In the genomic region with DNA sequence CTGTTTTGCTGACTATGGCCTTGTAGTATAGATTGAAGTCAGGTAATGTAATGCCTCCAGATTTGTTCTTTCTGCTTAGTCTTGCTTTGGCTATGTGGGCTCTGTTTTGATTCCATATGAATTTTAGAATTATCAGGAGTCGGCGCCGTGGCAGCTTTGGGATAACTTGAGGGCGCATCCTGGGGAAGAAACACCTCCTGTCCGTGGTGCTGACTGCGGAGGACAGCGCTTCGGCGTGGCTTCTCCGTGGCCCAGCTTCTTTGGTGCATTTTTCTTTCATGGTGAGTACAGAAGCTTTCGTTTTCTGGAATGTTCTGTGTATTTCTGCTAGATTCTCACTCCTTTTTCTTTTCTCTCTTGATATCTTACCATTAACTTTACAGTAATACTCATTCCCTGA, we compare ENCODE assay signal across 28 cellular contexts.
"Had no signal": no experiment of that assay in that cellular context is flagged by ENCODE, and none has a peak within 500 bp of the region (broad histone marks: within the 10 kb centered on the region; RNA-seq: fewer than 3 reads in every experiment).

No MANE protein-coding gene starts in this region.

- H3K27ac Mint-ChIP-seq: memory B cell; natural killer cell; stimulated activated naive B cell treated with anti-CD40 and anti-IgM and Interleukin-4, amounts not matched to agents 10 μg/mL and 1 μg/mL and 100 μg/mL, for 72 hours; stimulated activated naive CD8-positive, alpha-beta T cell treated with anti-CD3 and anti-CD28 coated beads, Interleukin-15, Interleukin-2, amounts not matched to agents 100 ng/mL and 50 ng/mL, for 24 hours had no signal

- H3K36me3 Mint-ChIP-seq: memory B cell; natural killer cell; stimulated activated naive B cell treated with anti-CD40 and anti-IgM and Interleukin-4, amounts not matched to agents 10 μg/mL and 1 μg/mL and 100 μg/mL, for 72 hours had no signal

- H3K4me2 ChIP-seq: hepatocyte had no signal

- FAIRE-seq: colon, endothelial cell of umbilical vein, urothelium cell line had no signal

- H2AFZ ChIP-seq: hepatocyte had no signal

- DNase-seq: dorsolateral prefrontal cortex; effector CD4-positive, alpha-beta T cell; foreskin keratinocyte; kidney glomerular epithelial cell; left colon; left ventricle myocardium inferior; lower lobe of right lung; natural killer cell; occipital lobe; ovary; posterior cingulate gyrus; psoas muscle; right cardiac atrium; spleen; stimulated activated naive B cell treated with anti-CD40 and anti-IgM and Interleukin-4, amounts not matched to agents 10 μg/mL and 1 μg/mL and 100 μg/mL, for 72 hours had no signal

- ATAC-seq: foreskin keratinocyte; gastroesophageal sphincter; heart left ventricle; left colon; lower lobe of right lung; natural killer cell; psoas muscle; right cardiac atrium; stimulated activated naive B cell treated with anti-CD40 and anti-IgM and Interleukin-4, amounts not matched to agents 10 μg/mL and 1 μg/mL and 100 μg/mL, for 72 hours had no signal

- H3K27ac ChIP-seq: dorsolateral prefrontal cortex, esophagus muscularis mucosa, foreskin keratinocyte, gastroesophageal sphincter, heart left ventricle, hepatocyte, left ventricle myocardium inferior, lower lobe of right lung, ovary, psoas muscle, skin epidermis, spleen, thoracic aorta, tibial nerve, upper lobe of left lung had no signal

- H3K9me3 Mint-ChIP-seq: memory B cell; natural killer cell; stimulated activated naive CD8-positive, alpha-beta T cell treated with anti-CD3 and anti-CD28 coated beads, Interleukin-15, Interleukin-2, amounts not matched to agents 100 ng/mL and 50 ng/mL, for 24 hours had no signal

- H3K27me3 ChIP-seq: esophagus muscularis mucosa, hepatocyte, ovary, tibial nerve, upper lobe of left lung had no signal

- H3K4me3 Mint-ChIP-seq: memory B cell; natural killer cell; stimulated activated naive B cell treated with anti-CD40 and anti-IgM and Interleukin-4, amounts not matched to agents 10 μg/mL and 1 μg/mL and 100 μg/mL, for 72 hours; stimulated activated naive CD8-positive, alpha-beta T cell treated with anti-CD3 and anti-CD28 coated beads, Interleukin-15, Interleukin-2, amounts not matched to agents 100 ng/mL and 50 ng/mL, for 24 hours had no signal

- H3K4me1 ChIP-seq: esophagus muscularis mucosa, foreskin keratinocyte, gastroesophageal sphincter, heart left ventricle, left ventricle myocardium inferior, lower lobe of right lung, psoas muscle, spleen, tibial nerve, upper lobe of left lung had no signal

- H3K4me3 ChIP-seq: dorsolateral prefrontal cortex, esophagus muscularis mucosa, gastroesophageal sphincter, heart left ventricle, hepatocyte, left ventricle myocardium inferior, lower lobe of right lung, ovary, psoas muscle, skin epidermis, spleen, thoracic aorta, tibial nerve, upper lobe of left lung had no signal

- H3K79me2 ChIP-seq: hepatocyte had no signal

- H3K9me3 ChIP-seq: esophagus muscularis mucosa, gastroesophageal sphincter, heart left ventricle, left ventricle myocardium inferior, lower lobe of right lung, ovary, psoas muscle, spleen, thoracic aorta, tibial nerve, upper lobe of left lung had no signal

- H3K36me3 ChIP-seq: esophagus muscularis mucosa, gastroesophageal sphincter, heart left ventricle, left ventricle myocardium inferior, lower lobe of right lung, ovary, spleen, thoracic aorta, tibial nerve, upper lobe of left lung had no signal

- H3K4me1 Mint-ChIP-seq: memory B cell; natural killer cell; stimulated activated naive B cell treated with anti-CD40 and anti-IgM and Interleukin-4, amounts not matched to agents 10 μg/mL and 1 μg/mL and 100 μg/mL, for 72 hours had no signal
